20 cellular contexts compared by ENCODE assay signal in genomic region chr13:92745233-92745632, GRCh38.
"Had no signal": no experiment of that assay in that cellular context is flagged by ENCODE, and none has a peak within 500 bp of the region (broad histone marks: within the 10 kb centered on the region; RNA-seq: fewer than 3 reads in every experiment).

No MANE protein-coding gene starts in this region.

- H3K36me3 ChIP-seq: esophagus squamous epithelium, lower lobe of right lung, prostate gland, tibial nerve had no signal

- H3K27ac ChIP-seq: body of pancreas, esophagus squamous epithelium, lower lobe of right lung, prostate gland, tibial nerve had no signal

- H3K9me3 ChIP-seq: body of pancreas, esophagus squamous epithelium, lower lobe of right lung, prostate gland, tibial nerve had no signal

- ATAC-seq: body of pancreas, left cardiac atrium, lower lobe of right lung, right cardiac atrium had no signal

- H3K4me3 ChIP-seq: body of pancreas, esophagus squamous epithelium, lower lobe of right lung, prostate gland, tibial nerve had no signal

- H3K4me1 ChIP-seq: body of pancreas, esophagus squamous epithelium, lower lobe of right lung, prostate gland, tibial nerve had no signal

- H3K27me3 ChIP-seq: body of pancreas, esophagus squamous epithelium, tibial nerve had no signal

- DNase-seq: activated CD4-positive, alpha-beta T cell treated with anti-CD3 and anti-CD28 coated beads, Interleukin-2, amount 50 U/mL, for 1 hour; activated CD8-positive, alpha-beta memory T cell treated with anti-CD3 and anti-CD28 coated beads for 24 hours; activated gamma-delta T cell treated with Interleukin-2 at 50 U/mL for 16 hours; amniotic stem cell; body of pancreas; cortex of kidney; effector CD4-positive, alpha-beta T cell; esophagus squamous epithelium; foreskin melanocyte; head of caudate nucleus; immature natural killer cell; left cardiac atrium; lower lobe of right lung; right cardiac atrium; small intestine; stimulated activated CD4-positive, alpha-beta T cell treated with anti-CD3 and anti-CD28 coated beads, Interleukin-4, amount 100 ng/mL, for 24 hours; stimulated activated naive CD4-positive, alpha-beta T cell treated with Interleukin-2 at 50 U/mL for 16 hours; substantia nigra had no signal
